ENCODE assay signal across 2 cellular contexts in the genomic region with DNA sequence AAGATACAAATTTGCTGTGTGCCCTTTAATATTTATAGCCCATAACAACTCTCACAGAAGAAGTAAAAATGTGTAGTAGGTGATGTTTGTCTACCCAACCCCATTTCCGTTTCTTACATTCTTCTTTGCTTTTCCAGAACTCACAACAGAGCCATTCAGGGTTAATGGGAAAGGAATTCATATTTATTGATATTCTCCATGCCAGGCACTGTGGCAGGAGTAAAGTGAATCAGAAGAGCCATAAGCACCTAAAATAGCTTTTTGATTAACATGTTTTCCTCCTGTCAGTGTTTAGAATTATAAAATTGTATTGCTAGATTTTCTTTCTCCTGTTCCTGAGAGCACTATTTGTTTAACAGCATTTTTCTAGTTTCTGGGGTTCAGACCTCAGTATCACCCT.
TF ChIP-seq lines count a peak whose summit lies in the region.

No MANE protein-coding gene starts in this region.

TF ChIP-seq in GM23338, 12 proteins besides CTCF, POLR2A, EP300 and RAD21 (continues in another document):
- TF ChIP-seq ZNF331 (CRISPR knock-in tag; IDR thresholded peaks at IDR 0.05; ENCODE audit: low read depth) (no peak), EZH2 (IDR thresholded peaks at IDR 0.05; ENCODE audit: low read depth, unreplicated experiment) (no peak), STAT1 (IDR thresholded peaks at IDR 0.05; ENCODE audit: unreplicated experiment) (no peak), ZNF114 (CRISPR knock-in tag; IDR thresholded peaks at IDR 0.05) (no peak), POLR2AphosphoS5 (IDR thresholded peaks at IDR 0.05; ENCODE audit: low read depth) (no peak), NANOG (IDR thresholded peaks at IDR 0.05; ENCODE audit: borderline replicate concordance) (no peak), CREB1 (CRISPR knock-in tag; IDR thresholded peaks at IDR 0.05; ENCODE audit: low read depth) (no peak)
- TF ChIP-seq, protein P1, sequence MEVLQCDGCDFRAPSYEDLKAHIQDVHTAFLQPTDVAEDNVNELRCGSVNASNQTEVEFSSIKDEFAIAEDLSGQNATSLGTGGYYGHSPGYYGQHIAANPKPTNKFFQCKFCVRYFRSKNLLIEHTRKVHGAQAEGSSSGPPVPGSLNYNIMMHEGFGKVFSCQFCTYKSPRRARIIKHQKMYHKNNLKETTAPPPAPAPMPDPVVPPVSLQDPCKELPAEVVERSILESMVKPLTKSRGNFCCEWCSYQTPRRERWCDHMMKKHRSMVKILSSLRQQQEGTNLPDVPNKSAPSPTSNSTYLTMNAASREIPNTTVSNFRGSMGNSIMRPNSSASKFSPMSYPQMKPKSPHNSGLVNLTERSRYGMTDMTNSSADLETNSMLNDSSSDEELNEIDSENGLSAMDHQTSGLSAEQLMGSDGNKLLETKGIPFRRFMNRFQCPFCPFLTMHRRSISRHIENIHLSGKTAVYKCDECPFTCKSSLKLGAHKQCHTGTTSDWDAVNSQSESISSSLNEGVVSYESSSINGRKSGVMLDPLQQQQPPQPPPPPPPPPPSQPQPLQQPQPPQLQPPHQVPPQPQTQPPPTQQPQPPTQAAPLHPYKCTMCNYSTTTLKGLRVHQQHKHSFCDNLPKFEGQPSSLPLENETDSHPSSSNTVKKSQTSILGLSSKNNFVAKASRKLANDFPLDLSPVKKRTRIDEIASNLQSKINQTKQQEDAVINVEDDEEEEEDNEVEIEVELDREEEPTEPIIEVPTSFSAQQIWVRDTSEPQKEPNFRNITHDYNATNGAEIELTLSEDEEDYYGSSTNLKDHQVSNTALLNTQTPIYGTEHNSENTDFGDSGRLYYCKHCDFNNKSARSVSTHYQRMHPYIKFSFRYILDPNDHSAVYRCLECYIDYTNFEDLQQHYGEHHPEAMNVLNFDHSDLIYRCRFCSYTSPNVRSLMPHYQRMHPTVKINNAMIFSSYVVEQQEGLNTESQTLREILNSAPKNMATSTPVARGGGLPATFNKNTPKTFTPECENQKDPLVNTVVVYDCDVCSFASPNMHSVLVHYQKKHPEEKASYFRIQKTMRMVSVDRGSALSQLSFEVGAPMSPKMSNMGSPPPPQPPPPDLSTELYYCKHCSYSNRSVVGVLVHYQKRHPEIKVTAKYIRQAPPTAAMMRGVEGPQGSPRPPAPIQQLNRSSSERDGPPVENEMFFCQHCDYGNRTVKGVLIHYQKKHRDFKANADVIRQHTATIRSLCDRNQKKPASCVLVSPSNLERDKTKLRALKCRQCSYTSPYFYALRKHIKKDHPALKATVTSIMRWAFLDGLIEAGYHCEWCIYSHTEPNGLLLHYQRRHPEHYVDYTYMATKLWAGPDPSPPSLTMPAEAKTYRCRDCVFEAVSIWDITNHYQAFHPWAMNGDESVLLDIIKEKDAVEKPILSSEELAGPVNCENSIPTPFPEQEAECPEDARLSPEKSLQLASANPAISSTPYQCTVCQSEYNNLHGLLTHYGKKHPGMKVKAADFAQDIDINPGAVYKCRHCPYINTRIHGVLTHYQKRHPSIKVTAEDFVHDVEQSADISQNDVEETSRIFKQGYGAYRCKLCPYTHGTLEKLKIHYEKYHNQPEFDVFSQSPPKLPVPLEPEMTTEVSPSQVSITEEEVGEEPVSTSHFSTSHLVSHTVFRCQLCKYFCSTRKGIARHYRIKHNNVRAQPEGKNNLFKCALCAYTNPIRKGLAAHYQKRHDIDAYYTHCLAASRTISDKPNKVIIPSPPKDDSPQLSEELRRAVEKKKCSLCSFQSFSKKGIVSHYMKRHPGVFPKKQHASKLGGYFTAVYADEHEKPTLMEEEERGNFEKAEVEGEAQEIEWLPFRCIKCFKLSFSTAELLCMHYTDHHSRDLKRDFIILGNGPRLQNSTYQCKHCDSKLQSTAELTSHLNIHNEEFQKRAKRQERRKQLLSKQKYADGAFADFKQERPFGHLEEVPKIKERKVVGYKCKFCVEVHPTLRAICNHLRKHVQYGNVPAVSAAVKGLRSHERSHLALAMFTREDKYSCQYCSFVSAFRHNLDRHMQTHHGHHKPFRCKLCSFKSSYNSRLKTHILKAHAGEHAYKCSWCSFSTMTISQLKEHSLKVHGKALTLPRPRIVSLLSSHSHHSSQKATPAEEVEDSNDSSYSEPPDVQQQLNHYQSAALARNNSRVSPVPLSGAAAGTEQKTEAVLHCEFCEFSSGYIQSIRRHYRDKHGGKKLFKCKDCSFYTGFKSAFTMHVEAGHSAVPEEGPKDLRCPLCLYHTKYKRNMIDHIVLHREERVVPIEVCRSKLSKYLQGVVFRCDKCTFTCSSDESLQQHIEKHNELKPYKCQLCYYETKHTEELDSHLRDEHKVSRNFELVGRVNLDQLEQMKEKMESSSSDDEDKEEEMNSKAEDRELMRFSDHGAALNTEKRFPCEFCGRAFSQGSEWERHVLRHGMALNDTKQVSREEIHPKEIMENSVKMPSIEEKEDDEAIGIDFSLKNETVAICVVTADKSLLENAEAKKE (CRISPR knock-in tag; IDR thresholded peaks at IDR 0.05), result no peak
- TF ChIP-seq, protein P2, sequence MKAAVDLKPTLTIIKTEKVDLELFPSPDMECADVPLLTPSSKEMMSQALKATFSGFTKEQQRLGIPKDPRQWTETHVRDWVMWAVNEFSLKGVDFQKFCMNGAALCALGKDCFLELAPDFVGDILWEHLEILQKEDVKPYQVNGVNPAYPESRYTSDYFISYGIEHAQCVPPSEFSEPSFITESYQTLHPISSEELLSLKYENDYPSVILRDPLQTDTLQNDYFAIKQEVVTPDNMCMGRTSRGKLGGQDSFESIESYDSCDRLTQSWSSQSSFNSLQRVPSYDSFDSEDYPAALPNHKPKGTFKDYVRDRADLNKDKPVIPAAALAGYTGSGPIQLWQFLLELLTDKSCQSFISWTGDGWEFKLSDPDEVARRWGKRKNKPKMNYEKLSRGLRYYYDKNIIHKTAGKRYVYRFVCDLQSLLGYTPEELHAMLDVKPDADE (IDR thresholded peaks at IDR 0.05), result no peak
- TF ChIP-seq, protein P3, sequence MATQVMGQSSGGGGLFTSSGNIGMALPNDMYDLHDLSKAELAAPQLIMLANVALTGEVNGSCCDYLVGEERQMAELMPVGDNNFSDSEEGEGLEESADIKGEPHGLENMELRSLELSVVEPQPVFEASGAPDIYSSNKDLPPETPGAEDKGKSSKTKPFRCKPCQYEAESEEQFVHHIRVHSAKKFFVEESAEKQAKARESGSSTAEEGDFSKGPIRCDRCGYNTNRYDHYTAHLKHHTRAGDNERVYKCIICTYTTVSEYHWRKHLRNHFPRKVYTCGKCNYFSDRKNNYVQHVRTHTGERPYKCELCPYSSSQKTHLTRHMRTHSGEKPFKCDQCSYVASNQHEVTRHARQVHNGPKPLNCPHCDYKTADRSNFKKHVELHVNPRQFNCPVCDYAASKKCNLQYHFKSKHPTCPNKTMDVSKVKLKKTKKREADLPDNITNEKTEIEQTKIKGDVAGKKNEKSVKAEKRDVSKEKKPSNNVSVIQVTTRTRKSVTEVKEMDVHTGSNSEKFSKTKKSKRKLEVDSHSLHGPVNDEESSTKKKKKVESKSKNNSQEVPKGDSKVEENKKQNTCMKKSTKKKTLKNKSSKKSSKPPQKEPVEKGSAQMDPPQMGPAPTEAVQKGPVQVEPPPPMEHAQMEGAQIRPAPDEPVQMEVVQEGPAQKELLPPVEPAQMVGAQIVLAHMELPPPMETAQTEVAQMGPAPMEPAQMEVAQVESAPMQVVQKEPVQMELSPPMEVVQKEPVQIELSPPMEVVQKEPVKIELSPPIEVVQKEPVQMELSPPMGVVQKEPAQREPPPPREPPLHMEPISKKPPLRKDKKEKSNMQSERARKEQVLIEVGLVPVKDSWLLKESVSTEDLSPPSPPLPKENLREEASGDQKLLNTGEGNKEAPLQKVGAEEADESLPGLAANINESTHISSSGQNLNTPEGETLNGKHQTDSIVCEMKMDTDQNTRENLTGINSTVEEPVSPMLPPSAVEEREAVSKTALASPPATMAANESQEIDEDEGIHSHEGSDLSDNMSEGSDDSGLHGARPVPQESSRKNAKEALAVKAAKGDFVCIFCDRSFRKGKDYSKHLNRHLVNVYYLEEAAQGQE (IDR thresholded peaks at IDR 0.05; ENCODE audit: unreplicated experiment), result no peak

TF ChIP-seq in SK-N-SH, 30 proteins besides CTCF, POLR2A, EP300 and RAD21 (continues in another document):
- TF ChIP-seq GABPA (IDR thresholded peaks at IDR 0.05; ENCODE audit: low read depth) (no peak), TCF12 (IDR thresholded peaks at IDR 0.05) (peak; percentile 44), CHD2 (IDR thresholded peaks at IDR 0.05; ENCODE audit: low read length, partially characterized antibody) (no peak), MEF2A (IDR thresholded peaks at IDR 0.05; ENCODE audit: borderline replicate concordance, low read depth) (no peak), EZH2phosphoT487 (IDR thresholded peaks at IDR 0.05; ENCODE audit: borderline replicate concordance, low read depth) (no peak), TAF1 (IDR thresholded peaks at IDR 0.05; ENCODE audit: borderline replicate concordance, low read depth, low read length) (no peak), FOXJ3 (CRISPR knock-in tag; IDR thresholded peaks at IDR 0.05) (no peak), ELF1 (IDR thresholded peaks at IDR 0.05) (no peak), JUND (IDR thresholded peaks at IDR 0.05) (peak; percentile 24; the same call in 1 of the 2 replicates), TEAD4 (IDR thresholded peaks at IDR 0.05; ENCODE audit: borderline replicate concordance, insufficient read depth) (no peak), RFX5 (IDR thresholded peaks at IDR 0.05; ENCODE audit: low read length) (no peak), FOXM1 (IDR thresholded peaks at IDR 0.05; ENCODE audit: low read depth) (no peak), RCOR1 (IDR thresholded peaks at IDR 0.05; ENCODE audit: low read length) (no peak), FOSL2 (IDR thresholded peaks at IDR 0.05; ENCODE audit: borderline replicate concordance, low read depth) (no peak), MXI1 (IDR thresholded peaks at IDR 0.05; ENCODE audit: low read depth, low read length) (no peak), SMC3 (IDR thresholded peaks at IDR 0.05; ENCODE audit: low read depth, low read length) (no peak)
- TF ChIP-seq, protein P4, sequence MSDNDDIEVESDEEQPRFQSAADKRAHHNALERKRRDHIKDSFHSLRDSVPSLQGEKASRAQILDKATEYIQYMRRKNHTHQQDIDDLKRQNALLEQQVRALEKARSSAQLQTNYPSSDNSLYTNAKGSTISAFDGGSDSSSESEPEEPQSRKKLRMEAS (IDR thresholded peaks at IDR 0.05; ENCODE audit: low read depth), result no peak
- TF ChIP-seq, protein P5, sequence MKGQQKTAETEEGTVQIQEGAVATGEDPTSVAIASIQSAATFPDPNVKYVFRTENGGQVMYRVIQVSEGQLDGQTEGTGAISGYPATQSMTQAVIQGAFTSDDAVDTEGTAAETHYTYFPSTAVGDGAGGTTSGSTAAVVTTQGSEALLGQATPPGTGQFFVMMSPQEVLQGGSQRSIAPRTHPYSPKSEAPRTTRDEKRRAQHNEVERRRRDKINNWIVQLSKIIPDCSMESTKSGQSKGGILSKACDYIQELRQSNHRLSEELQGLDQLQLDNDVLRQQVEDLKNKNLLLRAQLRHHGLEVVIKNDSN (IDR thresholded peaks at IDR 0.05; ENCODE audit: borderline replicate concordance, low read depth), result no peak
- TF ChIP-seq, protein P6, sequence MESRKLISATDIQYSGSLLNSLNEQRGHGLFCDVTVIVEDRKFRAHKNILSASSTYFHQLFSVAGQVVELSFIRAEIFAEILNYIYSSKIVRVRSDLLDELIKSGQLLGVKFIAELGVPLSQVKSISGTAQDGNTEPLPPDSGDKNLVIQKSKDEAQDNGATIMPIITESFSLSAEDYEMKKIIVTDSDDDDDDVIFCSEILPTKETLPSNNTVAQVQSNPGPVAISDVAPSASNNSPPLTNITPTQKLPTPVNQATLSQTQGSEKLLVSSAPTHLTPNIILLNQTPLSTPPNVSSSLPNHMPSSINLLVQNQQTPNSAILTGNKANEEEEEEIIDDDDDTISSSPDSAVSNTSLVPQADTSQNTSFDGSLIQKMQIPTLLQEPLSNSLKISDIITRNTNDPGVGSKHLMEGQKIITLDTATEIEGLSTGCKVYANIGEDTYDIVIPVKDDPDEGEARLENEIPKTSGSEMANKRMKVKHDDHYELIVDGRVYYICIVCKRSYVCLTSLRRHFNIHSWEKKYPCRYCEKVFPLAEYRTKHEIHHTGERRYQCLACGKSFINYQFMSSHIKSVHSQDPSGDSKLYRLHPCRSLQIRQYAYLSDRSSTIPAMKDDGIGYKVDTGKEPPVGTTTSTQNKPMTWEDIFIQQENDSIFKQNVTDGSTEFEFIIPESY (IDR thresholded peaks at IDR 0.05; ENCODE audit: borderline replicate concordance, low read depth), result no peak
- TF ChIP-seq, protein P7, sequence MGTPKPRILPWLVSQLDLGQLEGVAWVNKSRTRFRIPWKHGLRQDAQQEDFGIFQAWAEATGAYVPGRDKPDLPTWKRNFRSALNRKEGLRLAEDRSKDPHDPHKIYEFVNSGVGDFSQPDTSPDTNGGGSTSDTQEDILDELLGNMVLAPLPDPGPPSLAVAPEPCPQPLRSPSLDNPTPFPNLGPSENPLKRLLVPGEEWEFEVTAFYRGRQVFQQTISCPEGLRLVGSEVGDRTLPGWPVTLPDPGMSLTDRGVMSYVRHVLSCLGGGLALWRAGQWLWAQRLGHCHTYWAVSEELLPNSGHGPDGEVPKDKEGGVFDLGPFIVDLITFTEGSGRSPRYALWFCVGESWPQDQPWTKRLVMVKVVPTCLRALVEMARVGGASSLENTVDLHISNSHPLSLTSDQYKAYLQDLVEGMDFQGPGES (IDR thresholded peaks at IDR 0.05; ENCODE audit: low read depth, low read length), result no peak
- TF ChIP-seq, protein P8, sequence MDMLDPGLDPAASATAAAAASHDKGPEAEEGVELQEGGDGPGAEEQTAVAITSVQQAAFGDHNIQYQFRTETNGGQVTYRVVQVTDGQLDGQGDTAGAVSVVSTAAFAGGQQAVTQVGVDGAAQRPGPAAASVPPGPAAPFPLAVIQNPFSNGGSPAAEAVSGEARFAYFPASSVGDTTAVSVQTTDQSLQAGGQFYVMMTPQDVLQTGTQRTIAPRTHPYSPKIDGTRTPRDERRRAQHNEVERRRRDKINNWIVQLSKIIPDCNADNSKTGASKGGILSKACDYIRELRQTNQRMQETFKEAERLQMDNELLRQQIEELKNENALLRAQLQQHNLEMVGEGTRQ (IDR thresholded peaks at IDR 0.05; ENCODE audit: borderline replicate concordance, low read depth, low read length), result no peak
- TF ChIP-seq, protein P3 (IDR thresholded peaks at IDR 0.05; ENCODE audit: low read depth, low read length), result no peak
